ENCODE assay signal across 29 cellular contexts in genomic region chr7:138871691-138872090, GRCh38.
"Had no signal": no experiment of that assay in that cellular context is flagged by ENCODE, and none has a peak within 500 bp of the region (broad histone marks: within the 10 kb centered on the region; RNA-seq: fewer than 3 reads in every experiment).

No MANE protein-coding gene starts in this region.

- H3K4me1 ChIP-seq: gastrocnemius medialis, heart left ventricle had no signal

- H3K27me3 ChIP-seq: brain microvascular endothelial cell, gastrocnemius medialis, heart left ventricle had no signal

- ATAC-seq: activated CD4-positive, CD25-positive, alpha-beta regulatory T cell treated with anti-CD3 and anti-CD28 coated beads, Interleukin-2, amount 50 U/mL, for 24 hours; activated CD8-positive, alpha-beta T cell treated with anti-CD3 and anti-CD28 coated beads for 36 hours; activated T-cell treated with anti-CD3 and anti-CD28 coated beads, Interleukin-2, amount 50 U/mL, for 4 hours; activated T-helper 17 cell treated with anti-CD3 and anti-CD28 coated beads, Interleukin-2, amount 50 U/mL, for 72 hours; esophagus mucosa; gastrocnemius medialis; heart left ventricle; T-helper 17 cell had no signal

- H3K9me3 ChIP-seq: gastrocnemius medialis had no signal

- FAIRE-seq: astrocyte, colon had no signal

- H3K36me3 ChIP-seq: brain microvascular endothelial cell, gastrocnemius medialis had no signal

- H3K27ac ChIP-seq: brain microvascular endothelial cell, gastrocnemius medialis, heart left ventricle, WERI-Rb-1 had no signal

- DNase-seq: activated B cell treated with CpG ODN at 0.5 μM for 24 hours; activated CD4-positive, alpha-beta T cell treated with anti-CD3 and anti-CD28 coated beads for 48 hours; activated CD4-positive, alpha-beta T cell treated with anti-CD3 and anti-CD28 coated beads, Interleukin-2, amount 50 U/mL, for 1 hour; activated CD4-positive, alpha-beta T cell treated with anti-CD3 and anti-CD28 coated beads, Interleukin-2, amount 50 U/mL, for 48 hours; activated CD8-positive, alpha-beta memory T cell treated with anti-CD3 and anti-CD28 coated beads for 24 hours; activated CD8-positive, alpha-beta T cell treated with anti-CD3 and anti-CD28 coated beads for 36 hours; activated effector memory CD4-positive, alpha-beta T cell treated with Interleukin-2 at 50 U/mL for 16 hours; activated gamma-delta T cell treated with Interleukin-2 at 50 U/mL for 16 hours; activated naive CD4-positive, alpha-beta T cell treated with anti-CD3 and anti-CD28 coated beads, Interleukin-2, amount 50 U/mL, for 16 hours; activated naive CD4-positive, alpha-beta T cell treated with Interleukin-2 at 50 U/mL for 16 hours; activated T-cell treated with anti-CD3 and anti-CD28 coated beads, Interleukin-2, amount 50 U/mL, for 4 hours; amniotic stem cell; anterior cingulate cortex; brain microvascular endothelial cell; caudate nucleus; effector CD8-positive, alpha-beta T cell; foreskin fibroblast; gastrocnemius medialis; glutamatergic neuron; heart left ventricle; T-helper 1 cell; T-helper 17 cell; T1000; WERI-Rb-1 had no signal

- H3K4me3 ChIP-seq: gastrocnemius medialis, heart left ventricle had no signal
